In the genomic region with DNA sequence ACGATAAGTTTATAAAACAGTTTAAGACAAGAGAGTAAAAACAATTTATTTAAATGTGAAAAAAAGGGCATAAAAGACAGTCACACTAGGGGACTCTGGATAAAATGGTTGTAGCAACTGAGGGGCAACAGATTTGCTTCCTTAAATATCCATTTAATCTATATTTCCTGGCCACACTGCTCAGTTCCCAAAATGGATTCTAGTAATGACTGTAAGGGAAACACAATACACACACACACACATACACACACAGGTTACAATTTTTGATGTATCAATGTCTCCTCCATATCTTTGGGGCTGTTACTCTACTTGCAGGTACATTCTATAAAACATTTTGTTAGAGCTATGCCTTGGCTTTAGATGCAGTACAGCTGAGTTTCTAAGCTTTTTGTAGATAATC, we compare ENCODE assay signal across 8 cellular contexts. TPM values are rescaled to one million over a fixed set of nuclear protein-coding genes. Genes with fewer than 3 reads are reported as not detected.
DNase-seq lines count a peak whose midpoint lies in the region; ATAC-seq and TF ChIP-seq lines count a peak whose summit lies in the region.
"Not testable (repeated sequence)": the region's sequence is repeated elsewhere in the genome, so short reads cannot be mapped to it uniquely, and the experiment has no call there.

No MANE protein-coding gene starts in this region.

- intact Hi-C loops in CD8-positive, alpha-beta T cell (cut with DNase I, micrococcal nuclease), result loop anchor here (5.0 to 10.0 kb wide), 3 partner anchors 64 to 789 kb away; partner anchors contain the start of genes COX20 (in 1 of the 2) and DESI2 (in 1 of the 2)
- intact Hi-C loops in activated B cell treated with CpG ODN at 0.5 μM for 24 hours (cut with micrococcal nuclease), result loop anchor here (2.0 to 10.0 kb wide), 4 partner anchors 165 to 816 kb away; partner anchors contain the start of gene HNRNPU
- intact Hi-C loops in sigmoid colon (cut with DNase I), result loop anchor here (5.0 to 10.0 kb wide), 5 partner anchors 111 to 701 kb away; partner anchors contain the start of gene DESI2
- intact Hi-C loops in upper lobe of right lung (cut with DNase I), result not testable (repeated sequence)

- H3K27ac Mint-ChIP-seq in CD8-positive, alpha-beta T cell, result peak overlapping the region; percentile 98
- H3K27ac Mint-ChIP-seq in activated B cell treated with CpG ODN at 0.5 μM for 24 hours, result peak overlapping the region; percentile 99
- peak overlapping the region; percentile 42 for H3K27ac Mint-ChIP-seq in activated naive CD8-positive, alpha-beta T cell treated with anti-CD3 and anti-CD28 coated beads for 36 hours
- H3K27ac Mint-ChIP-seq in effector memory CD8-positive, alpha-beta T cell, result peak overlapping the region; percentile 96 to 98
- peak overlapping the region; percentile 96 to 100 (median 98) for H3K27ac Mint-ChIP-seq in naive thymus-derived CD8-positive, alpha-beta T cell

- TF ChIP-seq POLR2A in sigmoid colon (IDR thresholded peaks at IDR 0.05), result not testable (repeated sequence)

- peak overlapping the region; percentile 97 for H3K27ac ChIP-seq in CD8-positive, alpha-beta T cell (ENCODE audit: low read depth, low read length)
- peak overlapping the region in 3 of 4 donors; percentile 96 to 98 (median 97) for H3K27ac ChIP-seq in sigmoid colon
- H3K27ac ChIP-seq in upper lobe of right lung, result peak overlapping the region; percentile 99

- peak overlapping the region; percentile 89 for H3K4me3 Mint-ChIP-seq in CD8-positive, alpha-beta T cell
- H3K4me3 Mint-ChIP-seq in activated B cell treated with CpG ODN at 0.5 μM for 24 hours, result peak overlapping the region; percentile 97
- not testable (repeated sequence) for H3K4me3 Mint-ChIP-seq in activated naive CD8-positive, alpha-beta T cell treated with anti-CD3 and anti-CD28 coated beads for 36 hours; effector memory CD8-positive, alpha-beta T cell
- peak overlapping the region in 9 of 10 donors; percentile 85 to 98 (median 95) for H3K4me3 Mint-ChIP-seq in naive thymus-derived CD8-positive, alpha-beta T cell

- H3K36me3 ChIP-seq in CD8-positive, alpha-beta T cell (ENCODE audit: insufficient read depth, low read length); sigmoid colon; upper lobe of right lung: not testable (repeated sequence)

- not testable (repeated sequence) for DNase-seq in CD8-positive, alpha-beta T cell; activated B cell treated with CpG ODN at 0.5 μM for 24 hours; activated naive CD8-positive, alpha-beta T cell treated with anti-CD3 and anti-CD28 coated beads for 36 hours; effector memory CD8-positive, alpha-beta T cell; naive thymus-derived CD8-positive, alpha-beta T cell; sigmoid colon; upper lobe of right lung
- DNase-seq in NCI-H69 (lab: John Stamatoyannopoulos, UW), result peak; percentile 20

- POLR2A ChIA-PET in CD8-positive, alpha-beta T cell (lab: Charles Lee), result interaction anchor here (4.9 kb wide), 1 partner anchor 30 kb away, joined by 96 read pairs; no protein-coding TSS in a partner anchor
- POLR2A ChIA-PET in activated B cell treated with CpG ODN at 0.5 μM for 24 hours (lab: Charles Lee), result interaction anchor here (3.3 to 3.4 kb wide), 2 partner anchors 30 to 198 kb away, joined by 39 to 63 read pairs; partner anchors contain the start of gene AKT3
- POLR2A ChIA-PET in naive thymus-derived CD8-positive, alpha-beta T cell (lab: Charles Lee), result interaction anchor here (2.5 to 11.8 kb wide), 2 partner anchors 32 to 198 kb away, joined by 23 to 263 read pairs; partner anchors contain the start of gene AKT3

- H3K9me3 Mint-ChIP-seq in CD8-positive, alpha-beta T cell; activated B cell treated with CpG ODN at 0.5 μM for 24 hours; activated naive CD8-positive, alpha-beta T cell treated with anti-CD3 and anti-CD28 coated beads for 36 hours; effector memory CD8-positive, alpha-beta T cell; naive thymus-derived CD8-positive, alpha-beta T cell: not testable (repeated sequence)

- not testable (repeated sequence) for TF ChIP-seq CTCF in CD8-positive, alpha-beta T cell (IDR thresholded peaks at IDR 0.05); activated B cell treated with CpG ODN at 0.5 μM for 24 hours (IDR thresholded peaks at IDR 0.05); sigmoid colon (IDR thresholded peaks at IDR 0.05); upper lobe of right lung (IDR thresholded peaks at IDR 0.05)

- 90 to 94% methylated on average over 1 of the region's 1 CpG for WGBS in sigmoid colon, 2 donors

- H3K9me3 ChIP-seq in CD8-positive, alpha-beta T cell (ENCODE audit: low read length); sigmoid colon; upper lobe of right lung: not testable (repeated sequence)

- CTCF ChIA-PET in CD8-positive, alpha-beta T cell (lab: Charles Lee), result interaction anchor here (1.5 kb wide), 1 partner anchor 225 kb away, joined by 4 read pairs; no protein-coding TSS in a partner anchor
- CTCF ChIA-PET in activated B cell treated with CpG ODN at 0.5 μM for 24 hours (lab: Charles Lee), result not testable (repeated sequence)

- H3K4me1 ChIP-seq in CD8-positive, alpha-beta T cell (ENCODE audit: insufficient read depth, low read length), result peaks cover 25% of the 10 kb centered on the region
- H3K4me1 ChIP-seq in sigmoid colon (peaks cover 0 to 24% (median 12%) of the 10 kb centered on the region in 4 donors), upper lobe of right lung (peaks cover 12% of the 10 kb centered on the region)

- not testable (repeated sequence) for ATAC-seq in CD8-positive, alpha-beta T cell; activated B cell treated with CpG ODN at 0.5 μM for 24 hours (ENCODE audit: low read depth); effector memory CD8-positive, alpha-beta T cell (replicated peaks); naive thymus-derived CD8-positive, alpha-beta T cell; upper lobe of right lung

- peaks cover 26% of the 10 kb centered on the region for H3K4me1 Mint-ChIP-seq in CD8-positive, alpha-beta T cell (ENCODE audit: low read depth)
- H3K4me1 Mint-ChIP-seq in activated B cell treated with CpG ODN at 0.5 μM for 24 hours, result peaks cover 22% of the 10 kb centered on the region
- H3K4me1 Mint-ChIP-seq in activated naive CD8-positive, alpha-beta T cell treated with anti-CD3 and anti-CD28 coated beads for 36 hours, result peaks cover 30% of the 10 kb centered on the region
- peaks cover 20 to 21% of the 10 kb centered on the region in 2 donors for H3K4me1 Mint-ChIP-seq in effector memory CD8-positive, alpha-beta T cell (ENCODE audit: low read depth in 2 of 2)
- peaks cover 7 to 33% (median 18%) of the 10 kb centered on the region in 4 donors for H3K4me1 Mint-ChIP-seq in naive thymus-derived CD8-positive, alpha-beta T cell

- H3K4me3 ChIP-seq in CD8-positive, alpha-beta T cell (ENCODE audit: low read depth, low read length); sigmoid colon; upper lobe of right lung: not testable (repeated sequence)

- H3K27me3 ChIP-seq in CD8-positive, alpha-beta T cell (ENCODE audit: insufficient read depth, low read length); sigmoid colon; upper lobe of right lung: not testable (repeated sequence)

- not testable (repeated sequence) for H3K27me3 Mint-ChIP-seq in CD8-positive, alpha-beta T cell (ENCODE audit: low read depth); activated B cell treated with CpG ODN at 0.5 μM for 24 hours; activated naive CD8-positive, alpha-beta T cell treated with anti-CD3 and anti-CD28 coated beads for 36 hours; naive thymus-derived CD8-positive, alpha-beta T cell
- H3K27me3 Mint-ChIP-seq in effector memory CD8-positive, alpha-beta T cell, result peaks cover 9 to 17% of the 10 kb centered on the region in 2 donors

- peaks cover 11% of the 10 kb centered on the region for H3K36me3 Mint-ChIP-seq in CD8-positive, alpha-beta T cell
- peaks cover 17% of the 10 kb centered on the region for H3K36me3 Mint-ChIP-seq in activated B cell treated with CpG ODN at 0.5 μM for 24 hours (ENCODE audit: low read depth)
- not testable (repeated sequence) for H3K36me3 Mint-ChIP-seq in activated naive CD8-positive, alpha-beta T cell treated with anti-CD3 and anti-CD28 coated beads for 36 hours; naive thymus-derived CD8-positive, alpha-beta T cell
- H3K36me3 Mint-ChIP-seq in effector memory CD8-positive, alpha-beta T cell (ENCODE audit: insufficient read depth), result peaks cover 20% of the 10 kb centered on the region

- not testable (repeated sequence) for TF ChIP-seq EP300 in sigmoid colon (IDR thresholded peaks at IDR 0.05)

RNA-seq across cellular contexts. Expression of gene ZBTB18, which starts 4.8 kb away (rescaled TPM):
- 10 to 100 TPM; 68.8 to 69.2 TPM for total RNA-seq in CD8-positive, alpha-beta T cell
- total RNA-seq in activated B cell treated with CpG ODN at 0.5 μM for 24 hours, result 42.5 and 46.7 TPM in 2 replicates
- total RNA-seq in activated naive CD8-positive, alpha-beta T cell treated with anti-CD3 and anti-CD28 coated beads for 36 hours, result 1 to 10 TPM; 5.6 to 5.7 TPM
- total RNA-seq in naive thymus-derived CD8-positive, alpha-beta T cell, result 10 to 100 TPM; 69.5 to 71.8 TPM
- polyA plus RNA-seq in naive thymus-derived CD8-positive, alpha-beta T cell, result 1 to 10 TPM; 2.7 to 5.0 (median 4.3) TPM
- 10 to 100 TPM; 11.8 to 19.7 (median 17.1) TPM for total RNA-seq in sigmoid colon
- polyA plus RNA-seq in sigmoid colon, result 10 to 100 TPM in 1 of 3 donors, 1 to 10 TPM in 2; 7.4 to 15.3 (median 7.8) TPM
- 21.7 TPM for total RNA-seq in upper lobe of right lung

Comparison
In these comparisons a context has a peak if more than half of its experiments do, and no peak if none do; other contexts are left out.
1. H3K27ac Mint-ChIP-seq: peak in every context shown above with its lines; median percentile 99 in activated B cell treated with CpG ODN at 0.5 μM for 24 hours; 98 in naive thymus-derived CD8-positive, alpha-beta T cell; 98 in CD8-positive, alpha-beta T cell; 97 in effector memory CD8-positive, alpha-beta T cell; 42 in activated naive CD8-positive, alpha-beta T cell treated with anti-CD3 and anti-CD28 coated beads for 36 hours.